1 cellular context compared by ENCODE assay signal in genomic region chr10:97081621-97082235, GRCh38.
TF ChIP-seq lines count a peak whose summit lies in the region.

No MANE protein-coding gene starts in this region.

TF ChIP-seq in H1, 55 proteins besides CTCF, POLR2A, EP300 and RAD21 (continued from another document):
- TF ChIP-seq KDM4A (IDR thresholded peaks at IDR 0.05; ENCODE audit: low read depth, low read length, severe bottlenecking) (no peak), SIX5 (IDR thresholded peaks at IDR 0.05; ENCODE audit: low read depth, low read length) (no peak), CREB1 (IDR thresholded peaks at IDR 0.05) (no peak), POU5F1 (IDR thresholded peaks at IDR 0.05; ENCODE audit: low read depth, low read length) (no peak), KDM5A (IDR thresholded peaks at IDR 0.05; ENCODE audit: low read length) (no peak), SP2 (IDR thresholded peaks at IDR 0.05; ENCODE audit: low read length) (no peak), JUN (IDR thresholded peaks at IDR 0.05; ENCODE audit: low read depth, low read length) (no peak), NANOG (IDR thresholded peaks at IDR 0.05; ENCODE audit: insufficient read depth, low read depth, low read length, poor library complexity, severe bottlenecking) (no peak), RBBP5 (IDR thresholded peaks at IDR 0.05; ENCODE audit: borderline replicate concordance, low read depth, low read length) (no peak), TCF12 (IDR thresholded peaks at IDR 0.05; ENCODE audit: low read depth, low read length) (no peak), USF2 (IDR thresholded peaks at IDR 0.05; ENCODE audit: low read length) (no peak), ASH2L (IDR thresholded peaks at IDR 0.05; ENCODE audit: low read length) (no peak), CBX8 (IDR thresholded peaks at IDR 0.05; ENCODE audit: borderline replicate concordance, low read depth, low read length) (no peak), EGR1 (IDR thresholded peaks at IDR 0.05; ENCODE audit: borderline replicate concordance, low read depth, low read length) (no peak), TAF7 (optimal IDR thresholded peaks at IDR 0.05; ENCODE audit: borderline replicate concordance, low read depth, low read length) (no peak), CHD7 (IDR thresholded peaks at IDR 0.05; ENCODE audit: insufficient replicate concordance, low read length) (no peak), ATF2 (IDR thresholded peaks at IDR 0.05; ENCODE audit: low read length) (peak; percentile 68; the same call in 1 of the 2 replicates), GABPA (IDR thresholded peaks at IDR 0.05; ENCODE audit: borderline replicate concordance, insufficient read depth, low read length) (peak; percentile 50; the same call in 1 of the 2 replicates), CTBP2 (IDR thresholded peaks at IDR 0.05; ENCODE audit: borderline replicate concordance, insufficient read depth, insufficient read length, low read length) (no peak), SP1 (IDR thresholded peaks at IDR 0.05; ENCODE audit: low read depth, low read length) (no peak), RNF2 (IDR thresholded peaks at IDR 0.05; ENCODE audit: borderline replicate concordance, low read depth, low read length, missing control alignments, poor library complexity, severe bottlenecking) (no peak), RXRA (IDR thresholded peaks at IDR 0.05; ENCODE audit: insufficient read depth, low read depth, low read length) (no peak), CEBPB (IDR thresholded peaks at IDR 0.05; ENCODE audit: low read depth, low read length) (no peak), BACH1 (IDR thresholded peaks at IDR 0.05; ENCODE audit: low read length) (no peak), BRCA1 (IDR thresholded peaks at IDR 0.05; ENCODE audit: low read depth, low read length) (no peak), TBP (IDR thresholded peaks at IDR 0.05; ENCODE audit: low read depth, low read length) (no peak), KDM1A (IDR thresholded peaks at IDR 0.05; ENCODE audit: borderline replicate concordance, low read length) (peak; percentile 16; the same call in 1 of the 2 replicates), SAP30 (IDR thresholded peaks at IDR 0.05; ENCODE audit: insufficient read depth, insufficient replicate concordance, low read length) (peak; percentile 72), E2F6 (IDR thresholded peaks at IDR 0.05) (no peak), HDAC2 (IDR thresholded peaks at IDR 0.05; ENCODE audit: borderline replicate concordance in 1 of 2, low read depth in 2 of 2, low read length in 2 of 2) (peak in 1 of 2 experiments; percentile 68; a peak in 1 of 4 replicates), RFX5 (IDR thresholded peaks at IDR 0.05; ENCODE audit: borderline replicate concordance, low read depth, low read length) (no peak), JUND (IDR thresholded peaks at IDR 0.05; ENCODE audit: low read length) (0 out of 2 replicates have a peak, but pooled peaks have one; percentile 11), CBX5 (IDR thresholded peaks at IDR 0.05; ENCODE audit: low read depth, low read length) (no peak), HDAC6 (IDR thresholded peaks at IDR 0.05; ENCODE audit: low read depth, low read length) (no peak), PHF8 (conservative IDR thresholded peaks at IDR 0.05; ENCODE audit: low read depth, low read length) (no peak), TEAD4 (IDR thresholded peaks at IDR 0.05; ENCODE audit: low read depth, low read length) (no peak), SIN3A (conservative IDR thresholded peaks at IDR 0.05 in 1 of 2, IDR thresholded peaks at IDR 0.05 in 1 of 2; ENCODE audit: low read depth in 1 of 2, low read length in 2 of 2) (peak; percentile 92 to 98; a peak in 3 of 4 replicates), SP4 (IDR thresholded peaks at IDR 0.05; ENCODE audit: low read length) (no peak), EZH2 (IDR thresholded peaks at IDR 0.05; ENCODE audit: low read depth, low read length, severe bottlenecking) (no peak), YY1 (IDR thresholded peaks at IDR 0.05; ENCODE audit: low read depth, low read length) (peak; percentile 52; the same call in 1 of the 2 replicates), ZNF274 (IDR thresholded peaks at IDR 0.05; ENCODE audit: borderline replicate concordance, extremely low read depth, low read length) (no peak), NRF1 (IDR thresholded peaks at IDR 0.05; ENCODE audit: low read depth, low read length) (no peak), TAF1 (IDR thresholded peaks at IDR 0.05; ENCODE audit: low read depth, low read length) (no peak), POLR2AphosphoS5 (IDR thresholded peaks at IDR 0.05; ENCODE audit: low read depth, low read length) (no peak), SUZ12 (IDR thresholded peaks at IDR 0.05; ENCODE audit: low read length) (no peak), FOSL1 (IDR thresholded peaks at IDR 0.05; ENCODE audit: insufficient read depth, low read depth, low read length) (no peak), MAX (IDR thresholded peaks at IDR 0.05) (0 out of 2 replicates have a peak, but pooled peaks have one; percentile 23)
TF ChIP-seq in H1: peak in this region for 9.
